Comparison of ENCODE assay signal across 1 cellular context in genomic region chr5:75717082-75717922, GRCh38.
TF ChIP-seq lines count a peak whose summit lies in the region.

TSS of gene POC5 (minus strand) at chr5:75717437. CDS start at chr5:75712937, 4,500 bp downstream.

TF ChIP-seq in HepG2, 621 proteins besides CTCF, POLR2A, EP300 and RAD21 (continued from another document and continues in another):
- TF ChIP-seq CSRNP1 (CRISPR knock-in tag; IDR thresholded peaks at IDR 0.05) (peak; percentile 79; the same call in 1 of the 2 replicates), THYN1 (CRISPR knock-in tag; IDR thresholded peaks at IDR 0.05; ENCODE audit: borderline replicate concordance, low read depth) (no peak), SAP130 (CRISPR knock-in tag; IDR thresholded peaks at IDR 0.05; ENCODE audit: low read depth) (peak; percentile 99), ZNF18 (CRISPR knock-in tag; IDR thresholded peaks at IDR 0.05; ENCODE audit: insufficient replicate concordance) (peak; percentile 66), POGZ (CRISPR knock-in tag; IDR thresholded peaks at IDR 0.05) (peak; percentile 87), HNF1A (IDR thresholded peaks at IDR 0.05; ENCODE audit: low read depth) (no peak), HNF1A (CRISPR knock-in tag; IDR thresholded peaks at IDR 0.05; ENCODE audit: borderline replicate concordance) (0 out of 2 replicates have a peak, but pooled peaks have one; percentile 13), ZNF703 (CRISPR knock-in tag; IDR thresholded peaks at IDR 0.05; ENCODE audit: borderline replicate concordance) (no peak), CREM (IDR thresholded peaks at IDR 0.05) (peak; percentile 49; the same call in 1 of the 2 replicates), CREM (CRISPR knock-in tag; IDR thresholded peaks at IDR 0.05) (no peak), ZFX (CRISPR knock-in tag; IDR thresholded peaks at IDR 0.05; ENCODE audit: low read depth) (peak; percentile 50), THRA (CRISPR knock-in tag; IDR thresholded peaks at IDR 0.05; ENCODE audit: borderline replicate concordance) (0 out of 2 replicates have a peak, but pooled peaks have one; percentile 48), ZNF263 (CRISPR knock-in tag; IDR thresholded peaks at IDR 0.05) (no peak), CBX1 (IDR thresholded peaks at IDR 0.05; ENCODE audit: low read depth) (no peak), U2AF2 (IDR thresholded peaks at IDR 0.05; ENCODE audit: low read depth, low read length) (no peak), E2F5 (CRISPR knock-in tag; conservative IDR thresholded peaks at IDR 0.05) (peak; percentile 85), ARID4A (CRISPR knock-in tag; IDR thresholded peaks at IDR 0.05; ENCODE audit: borderline replicate concordance) (peak; percentile 99), ZNF143 (CRISPR knock-in tag; IDR thresholded peaks at IDR 0.05) (peak; percentile 20; the same call in 1 of the 2 replicates), ZNF317 (CRISPR knock-in tag; IDR thresholded peaks at IDR 0.05) (no peak), NFYC (CRISPR knock-in tag; IDR thresholded peaks at IDR 0.05) (peak; percentile 98), IKZF1 (IDR thresholded peaks at IDR 0.05) (no peak), TEAD3 (CRISPR knock-in tag; optimal IDR thresholded peaks at IDR 0.05; ENCODE audit: borderline replicate concordance) (peak; percentile 17), SOX13 (IDR thresholded peaks at IDR 0.05) (no peak), SOX13 (CRISPR knock-in tag; conservative IDR thresholded peaks at IDR 0.05 in 1 of 2, IDR thresholded peaks at IDR 0.05 in 1 of 2) (no peak; a peak in 1 of 4 replicates), ZNF687 (CRISPR knock-in tag; IDR thresholded peaks at IDR 0.05) (peak; percentile 87), ZNF709 (CRISPR knock-in tag; IDR thresholded peaks at IDR 0.05) (peak; percentile 5; the same call in 1 of the 2 replicates), TP53 (CRISPR knock-in tag; conservative IDR thresholded peaks at IDR 0.05) (no peak), ZNF513 (CRISPR knock-in tag; conservative IDR thresholded peaks at IDR 0.05) (no peak), E2F2 (CRISPR knock-in tag; IDR thresholded peaks at IDR 0.05; ENCODE audit: borderline replicate concordance) (0 out of 2 replicates have a peak, but pooled peaks have one; percentile 47), SNAI1 (CRISPR knock-in tag; IDR thresholded peaks at IDR 0.05; ENCODE audit: borderline replicate concordance) (no peak), PLRG1 (conservative IDR thresholded peaks at IDR 0.05) (no peak), NKX3-1 (CRISPR knock-in tag; IDR thresholded peaks at IDR 0.05) (0 out of 2 replicates have a peak, but pooled peaks have one; percentile 38), E2F1 (CRISPR knock-in tag; IDR thresholded peaks at IDR 0.05) (0 out of 2 replicates have a peak, but pooled peaks have one; percentile 57), ZNF777 (CRISPR knock-in tag; IDR thresholded peaks at IDR 0.05) (peak; percentile 94)
